8 cellular contexts compared by ENCODE assay signal in the genomic region with DNA sequence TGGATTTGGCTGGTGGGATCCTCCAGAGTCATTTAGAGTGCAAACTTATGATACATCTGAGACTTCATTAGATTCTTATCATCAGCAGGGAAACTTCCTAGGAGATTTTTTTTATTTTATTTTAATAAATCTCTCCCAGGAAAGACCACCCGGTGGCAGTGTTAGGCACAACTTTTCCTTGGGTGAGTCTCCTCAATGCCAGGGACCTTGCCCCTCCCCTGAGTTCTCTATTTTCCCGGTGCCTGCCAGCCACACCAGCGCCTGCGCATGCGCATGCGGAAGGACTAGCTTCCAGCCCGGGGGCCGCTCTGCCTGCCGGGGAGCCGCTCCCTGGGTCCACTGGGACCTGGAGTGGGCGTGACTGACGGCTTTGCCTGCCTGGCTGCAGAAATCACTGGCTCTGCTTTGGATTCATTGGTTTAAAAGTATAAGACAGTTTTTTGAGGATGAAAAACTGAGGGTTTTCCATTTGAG.
DNase-seq lines count a peak whose midpoint lies in the region; ATAC-seq and TF ChIP-seq lines count a peak whose summit lies in the region.

No MANE protein-coding gene starts in this region.

- DNase-seq in GM13977 (ENCODE audit: low spot score): peak; percentile 21
- DNase-seq in NCI-H2171 treated with DMSO at 0.1 percent for 48 hours (lab: John Stamatoyannopoulos, UW): peak; percentile 97
- peak in 54 of 56 donors; percentile 13 to 84 (median 56) for DNase-seq in amygdala (lab: John Stamatoyannopoulos, UW)
- peak; percentile 93 for DNase-seq in hepatocyte (ENCODE audit: low spot score)
- DNase-seq in sciatic nerve (ENCODE audit: low spot score): peak; percentile 86
- no peak for DNase-seq in prostate gland (ENCODE audit: low spot score)
- DNase-seq in SW 1271 (lab: John Stamatoyannopoulos, UW): no peak
- no peak for DNase-seq in CD4-positive, alpha-beta T cell

- peak overlapping the region; percentile 63 for H3K4me2 ChIP-seq in hepatocyte

- peak; percentile 95 for ATAC-seq in sciatic nerve
- ATAC-seq in CD4-positive, alpha-beta T cell (ENCODE audit: poor library complexity): no peak

- intact Hi-C loops in sciatic nerve (cut with DNase I): no loop called here
- intact Hi-C loops in prostate gland (cut with DNase I): no loop called here
- intact Hi-C loops in CD4-positive, alpha-beta T cell (cut with DNase I, micrococcal nuclease): no loop called here

- H3K4me3 ChIP-seq in hepatocyte (no peak overlapping the region), prostate gland (no peak overlapping the region)

- TF ChIP-seq CTCF in GM13977 (IDR thresholded peaks at IDR 0.05; ENCODE audit: extremely low read depth, insufficient read depth, missing control alignments) (no peak), hepatocyte (IDR thresholded peaks at IDR 0.05; ENCODE audit: poor library complexity) (peak; percentile 29), prostate gland (IDR thresholded peaks at IDR 0.05) (no peak)
- no peak for TF ChIP-seq CTCF in CD4-positive, alpha-beta T cell (IDR thresholded peaks at IDR 0.05)

- H3K4me1 Mint-ChIP-seq in CD4-positive, alpha-beta T cell (ENCODE audit: low read depth): no peaks in the 10 kb centered on the region

- no peaks in the 10 kb centered on the region for H3K36me3 Mint-ChIP-seq in CD4-positive, alpha-beta T cell (ENCODE audit: low read depth)

- CTCF ChIA-PET in CD4-positive, alpha-beta T cell (lab: Charles Lee): no interaction called here

- H3K9me3 Mint-ChIP-seq in CD4-positive, alpha-beta T cell: no peaks in the 10 kb centered on the region

- POLR2A ChIA-PET in CD4-positive, alpha-beta T cell (lab: Charles Lee): no interaction called here

- H3K9me2 ChIP-seq in hepatocyte (replicated peaks; ENCODE audit: insufficient read depth): no peaks in the 10 kb centered on the region

- H3K27me3 ChIP-seq in hepatocyte: no peaks in the 10 kb centered on the region
- H3K27me3 ChIP-seq in prostate gland (replicated peaks; ENCODE audit: insufficient read depth): no peaks in the 10 kb centered on the region
- H3K27me3 ChIP-seq in CD4-positive, alpha-beta T cell (ENCODE audit: control insufficient read depth, insufficient read depth, low read length): peaks cover 3% of the 10 kb centered on the region

- WGBS in hepatocyte (ENCODE audit: low lambda C conversion rate, missing lambda C conversion rate): 6% methylated on average over 12 of the region's 12 CpGs
- whole genome bisulfite sequencing in prostate gland: 17% methylated on average over 12 of the region's 12 CpGs

- H4K20me1 ChIP-seq in hepatocyte (ENCODE audit: insufficient read depth, poor library complexity, severe bottlenecking): no peaks in the 10 kb centered on the region

- no peaks in the 10 kb centered on the region for H3K79me2 ChIP-seq in hepatocyte

- TF ChIP-seq POLR2A in prostate gland (IDR thresholded peaks at IDR 0.05): no peak

- no peak overlapping the region for H3K27ac Mint-ChIP-seq in CD4-positive, alpha-beta T cell

- H3K9me3 ChIP-seq in hepatocyte (ENCODE audit: low read depth) (no peaks in the 10 kb centered on the region), prostate gland (no peaks in the 10 kb centered on the region)
- H3K9me3 ChIP-seq in CD4-positive, alpha-beta T cell (ENCODE audit: control insufficient read depth, low read length): no peaks in the 10 kb centered on the region

- H3K27ac ChIP-seq in hepatocyte (no peak overlapping the region), prostate gland (no peak overlapping the region)
- H3K27ac ChIP-seq in CD4-positive, alpha-beta T cell (ENCODE audit: low read depth, low read length): no peak overlapping the region

- in situ Hi-C loops in GM13977 (cut with MboI; ENCODE audit: low pct_unique_long_range_greater_than_20kb, low sequenced_read_pairs, unreplicated experiment): no loop called here

- H3K4me3 Mint-ChIP-seq in CD4-positive, alpha-beta T cell: no peak overlapping the region

- H3K36me3 ChIP-seq in hepatocyte (replicated peaks; ENCODE audit: insufficient read depth, low read depth) (no peaks in the 10 kb centered on the region), prostate gland (no peaks in the 10 kb centered on the region)

- H3K27me3 Mint-ChIP-seq in CD4-positive, alpha-beta T cell: peaks cover 26% of the 10 kb centered on the region

- H3K4me1 ChIP-seq in hepatocyte (ENCODE audit: insufficient read depth): peaks cover 5% of the 10 kb centered on the region
- H3K4me1 ChIP-seq in prostate gland (replicated peaks): no peaks in the 10 kb centered on the region

- peak overlapping the region; percentile 36 for H2AFZ ChIP-seq in hepatocyte

Comparison
In these comparisons a context has a peak if more than half of its experiments do, and no peak if none do; other contexts are left out.
1. DNase-seq: peak in GM13977 (single experiment), NCI-H2171 treated with DMSO at 0.1 percent for 48 hours (single experiment), amygdala (54 of 56), hepatocyte (single experiment) and sciatic nerve (single experiment); none in prostate gland (single experiment), SW 1271 (0 of 2) and CD4-positive, alpha-beta T cell (0 of 10).